16 cellular contexts compared by ENCODE assay signal in the genomic region with DNA sequence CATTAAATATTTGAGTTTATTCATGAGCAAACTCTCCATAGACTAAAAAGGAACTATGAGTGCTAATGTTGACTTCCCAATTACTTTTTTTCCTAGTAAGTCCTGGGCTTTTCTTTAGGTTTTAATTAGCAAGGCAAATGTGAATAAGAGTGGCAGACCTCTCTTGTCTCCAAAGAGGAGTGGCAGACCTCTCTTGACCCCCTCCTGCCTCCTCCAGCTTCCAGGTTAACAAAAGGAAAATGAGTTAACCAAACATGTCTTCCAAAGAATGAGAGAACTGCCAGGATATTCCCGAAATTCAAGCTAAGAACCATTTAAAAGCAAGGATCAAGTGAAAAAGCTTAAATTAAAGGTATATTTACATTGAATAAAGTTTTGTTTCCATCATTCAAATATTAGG.
DNase-seq lines count a peak whose midpoint lies in the region; ATAC-seq and TF ChIP-seq lines count a peak whose summit lies in the region.
"Had no signal": no experiment of that assay in that cellular context is flagged by ENCODE, and none has a peak within 500 bp of the region (broad histone marks: within the 10 kb centered on the region; RNA-seq: fewer than 3 reads in every experiment).

No MANE protein-coding gene starts in this region.

- in situ Hi-C loops in GM13976 (cut with MboI; ENCODE audit: low sequenced_read_pairs, unreplicated experiment) = no loop called here

- H3K9ac ChIP-seq in HUES64 (ENCODE audit: low read depth, low read length) = peak overlapping the region; percentile 17; the same call in 1 of the 2 replicates
- H3K9ac ChIP-seq: BLaER1 had no signal

- H4K20me1 ChIP-seq in GM23338 (replicated peaks; ENCODE audit: insufficient read depth) = no peaks in the 10 kb centered on the region
- H4K20me1 ChIP-seq: BLaER1 had no signal

- H3K4me3 ChIP-seq in GM23338 (no peak overlapping the region), HUES64 (ENCODE audit: low read length) (no peak overlapping the region)
- H3K4me3 ChIP-seq: BLaER1 had no signal

- DNase-seq in GM23338 (ENCODE audit: low spot score) (peak; percentile 68), iPS-NIHi11 (ENCODE audit: low spot score) (peak; percentile 22), GM13976 (ENCODE audit: low spot score) (no peak), NCI-H526 treated with DMSO at 0.1 percent for 48 hours (lab: John Stamatoyannopoulos, UW) (no peak), GM10266 (ENCODE audit: extremely low spot score) (no peak)
- DNase-seq: 8988T; AML-193; Caco-2; CD8-positive, alpha-beta memory T cell; DMS53; GF-D8 had no signal

- H3K36me3 Mint-ChIP-seq in GM23338 (ENCODE audit: low read depth) (no peaks in the 10 kb centered on the region; the same call in 2 of the 3 replicates), brain (no peaks in the 10 kb centered on the region)
- H3K36me3 Mint-ChIP-seq: CD8-positive, alpha-beta memory T cell had no signal

- TF ChIP-seq CTCF in GM23338 (conservative IDR thresholded peaks at IDR 0.05; ENCODE audit: low read depth in 2 of 2) (no peak), brain (conservative IDR thresholded peaks at IDR 0.05) (no peak), GM13976 (IDR thresholded peaks at IDR 0.05; ENCODE audit: borderline replicate concordance, control extremely low read depth, extremely low read depth, insufficient read depth, missing control alignments) (no peak), GM10266 (IDR thresholded peaks at IDR 0.05; ENCODE audit: control insufficient read depth, insufficient read depth, low read depth, missing control alignments) (no peak)

- H3K79me2 ChIP-seq in GM23338 (replicated peaks; ENCODE audit: insufficient read depth) = no peaks in the 10 kb centered on the region

- ATAC-seq in GM23338 (peak; percentile 93), GM18873 (IDR thresholded peaks at IDR 0.05; ENCODE audit: low FRiP score, unreplicated experiment) (no peak)
- ATAC-seq: HepG2 had no signal

- peaks cover 24% of the 10 kb centered on the region for H3K4me1 ChIP-seq in GM23338 (ENCODE audit: insufficient read depth)
- peaks cover 23% of the 10 kb centered on the region for H3K4me1 ChIP-seq in HUES64 (ENCODE audit: insufficient read depth, low read length)
- H3K4me1 ChIP-seq: Caco-2 had no signal

- 22% methylated on average over 1 of the region's 1 CpG for WGBS in HUES64

- H3K4me1 Mint-ChIP-seq in GM23338 = peaks cover 30% of the 10 kb centered on the region
- peaks cover 22% of the 10 kb centered on the region for H3K4me1 Mint-ChIP-seq in brain
- H3K4me1 Mint-ChIP-seq: CD8-positive, alpha-beta memory T cell had no signal

- H3K27ac Mint-ChIP-seq in GM23338 (peak overlapping the region; percentile 93), brain (peak overlapping the region in 4 of 5 experiments; percentile 16 to 63 (median 48))
- H3K27ac Mint-ChIP-seq: CD8-positive, alpha-beta memory T cell had no signal

- H3K27ac ChIP-seq in GM23338 (ENCODE audit: low read depth) = 0 out of 2 replicates have a peak overlapping the region, but pooled peaks have one; percentile 13
- peak overlapping the region; percentile 47 for H3K27ac ChIP-seq in HUES64 (ENCODE audit: low read depth, low read length)
- H3K27ac ChIP-seq: BLaER1 had no signal

- H3K9me3 Mint-ChIP-seq in GM23338 (no peaks in the 10 kb centered on the region), brain (peaks cover 0 to under 1% (median 0%) of the 10 kb centered on the region in 5 experiments)

- H3K36me3 ChIP-seq in GM23338 (ENCODE audit: insufficient read depth) = no peaks in the 10 kb centered on the region
- no peaks in the 10 kb centered on the region for H3K36me3 ChIP-seq in HUES64 (ENCODE audit: insufficient read depth, low read length)
- H3K36me3 ChIP-seq: BLaER1 had no signal

- H3K9me2 ChIP-seq in GM23338 (ENCODE audit: insufficient read depth) = peaks cover under 1% of the 10 kb centered on the region; the same call in 1 of the 2 replicates

- no peak overlapping the region for H2AFZ ChIP-seq in GM23338

- no peaks in the 10 kb centered on the region for H3K9me3 ChIP-seq in HUES64 (ENCODE audit: insufficient read depth, low read depth, low read length)
- H3K9me3 ChIP-seq: BLaER1, Caco-2 had no signal

- peak overlapping the region; percentile 29 for H3K4me2 ChIP-seq in GM23338
- H3K4me2 ChIP-seq: BLaER1 had no signal

- peak overlapping the region; percentile 34; the same call in 1 of the 3 replicates for H3K4me3 Mint-ChIP-seq in GM23338
- H3K4me3 Mint-ChIP-seq in brain = peak overlapping the region in 2 of 5 experiments; percentile 25 to 58
- H3K4me3 Mint-ChIP-seq: CD8-positive, alpha-beta memory T cell had no signal

- H3K27me3 Mint-ChIP-seq in GM23338 (ENCODE audit: insufficient read depth, low read depth, poor library complexity) (no peaks in the 10 kb centered on the region), brain (no peaks in the 10 kb centered on the region)
- H3K27me3 Mint-ChIP-seq: CD8-positive, alpha-beta memory T cell had no signal

- H3K27me3 ChIP-seq in GM23338 (ENCODE audit: insufficient read depth) = no peaks in the 10 kb centered on the region
- H3K27me3 ChIP-seq in HUES64 (ENCODE audit: insufficient read depth, low read length) = no peaks in the 10 kb centered on the region
- H3K27me3 ChIP-seq: BLaER1 had no signal

- no peaks in the 10 kb centered on the region for H3F3A ChIP-seq in GM23338 (replicated peaks; ENCODE audit: low read depth)

TF ChIP-seq in GM23338, 12 proteins besides CTCF, POLR2A, EP300 and RAD21:
- TF ChIP-seq, protein P1, sequence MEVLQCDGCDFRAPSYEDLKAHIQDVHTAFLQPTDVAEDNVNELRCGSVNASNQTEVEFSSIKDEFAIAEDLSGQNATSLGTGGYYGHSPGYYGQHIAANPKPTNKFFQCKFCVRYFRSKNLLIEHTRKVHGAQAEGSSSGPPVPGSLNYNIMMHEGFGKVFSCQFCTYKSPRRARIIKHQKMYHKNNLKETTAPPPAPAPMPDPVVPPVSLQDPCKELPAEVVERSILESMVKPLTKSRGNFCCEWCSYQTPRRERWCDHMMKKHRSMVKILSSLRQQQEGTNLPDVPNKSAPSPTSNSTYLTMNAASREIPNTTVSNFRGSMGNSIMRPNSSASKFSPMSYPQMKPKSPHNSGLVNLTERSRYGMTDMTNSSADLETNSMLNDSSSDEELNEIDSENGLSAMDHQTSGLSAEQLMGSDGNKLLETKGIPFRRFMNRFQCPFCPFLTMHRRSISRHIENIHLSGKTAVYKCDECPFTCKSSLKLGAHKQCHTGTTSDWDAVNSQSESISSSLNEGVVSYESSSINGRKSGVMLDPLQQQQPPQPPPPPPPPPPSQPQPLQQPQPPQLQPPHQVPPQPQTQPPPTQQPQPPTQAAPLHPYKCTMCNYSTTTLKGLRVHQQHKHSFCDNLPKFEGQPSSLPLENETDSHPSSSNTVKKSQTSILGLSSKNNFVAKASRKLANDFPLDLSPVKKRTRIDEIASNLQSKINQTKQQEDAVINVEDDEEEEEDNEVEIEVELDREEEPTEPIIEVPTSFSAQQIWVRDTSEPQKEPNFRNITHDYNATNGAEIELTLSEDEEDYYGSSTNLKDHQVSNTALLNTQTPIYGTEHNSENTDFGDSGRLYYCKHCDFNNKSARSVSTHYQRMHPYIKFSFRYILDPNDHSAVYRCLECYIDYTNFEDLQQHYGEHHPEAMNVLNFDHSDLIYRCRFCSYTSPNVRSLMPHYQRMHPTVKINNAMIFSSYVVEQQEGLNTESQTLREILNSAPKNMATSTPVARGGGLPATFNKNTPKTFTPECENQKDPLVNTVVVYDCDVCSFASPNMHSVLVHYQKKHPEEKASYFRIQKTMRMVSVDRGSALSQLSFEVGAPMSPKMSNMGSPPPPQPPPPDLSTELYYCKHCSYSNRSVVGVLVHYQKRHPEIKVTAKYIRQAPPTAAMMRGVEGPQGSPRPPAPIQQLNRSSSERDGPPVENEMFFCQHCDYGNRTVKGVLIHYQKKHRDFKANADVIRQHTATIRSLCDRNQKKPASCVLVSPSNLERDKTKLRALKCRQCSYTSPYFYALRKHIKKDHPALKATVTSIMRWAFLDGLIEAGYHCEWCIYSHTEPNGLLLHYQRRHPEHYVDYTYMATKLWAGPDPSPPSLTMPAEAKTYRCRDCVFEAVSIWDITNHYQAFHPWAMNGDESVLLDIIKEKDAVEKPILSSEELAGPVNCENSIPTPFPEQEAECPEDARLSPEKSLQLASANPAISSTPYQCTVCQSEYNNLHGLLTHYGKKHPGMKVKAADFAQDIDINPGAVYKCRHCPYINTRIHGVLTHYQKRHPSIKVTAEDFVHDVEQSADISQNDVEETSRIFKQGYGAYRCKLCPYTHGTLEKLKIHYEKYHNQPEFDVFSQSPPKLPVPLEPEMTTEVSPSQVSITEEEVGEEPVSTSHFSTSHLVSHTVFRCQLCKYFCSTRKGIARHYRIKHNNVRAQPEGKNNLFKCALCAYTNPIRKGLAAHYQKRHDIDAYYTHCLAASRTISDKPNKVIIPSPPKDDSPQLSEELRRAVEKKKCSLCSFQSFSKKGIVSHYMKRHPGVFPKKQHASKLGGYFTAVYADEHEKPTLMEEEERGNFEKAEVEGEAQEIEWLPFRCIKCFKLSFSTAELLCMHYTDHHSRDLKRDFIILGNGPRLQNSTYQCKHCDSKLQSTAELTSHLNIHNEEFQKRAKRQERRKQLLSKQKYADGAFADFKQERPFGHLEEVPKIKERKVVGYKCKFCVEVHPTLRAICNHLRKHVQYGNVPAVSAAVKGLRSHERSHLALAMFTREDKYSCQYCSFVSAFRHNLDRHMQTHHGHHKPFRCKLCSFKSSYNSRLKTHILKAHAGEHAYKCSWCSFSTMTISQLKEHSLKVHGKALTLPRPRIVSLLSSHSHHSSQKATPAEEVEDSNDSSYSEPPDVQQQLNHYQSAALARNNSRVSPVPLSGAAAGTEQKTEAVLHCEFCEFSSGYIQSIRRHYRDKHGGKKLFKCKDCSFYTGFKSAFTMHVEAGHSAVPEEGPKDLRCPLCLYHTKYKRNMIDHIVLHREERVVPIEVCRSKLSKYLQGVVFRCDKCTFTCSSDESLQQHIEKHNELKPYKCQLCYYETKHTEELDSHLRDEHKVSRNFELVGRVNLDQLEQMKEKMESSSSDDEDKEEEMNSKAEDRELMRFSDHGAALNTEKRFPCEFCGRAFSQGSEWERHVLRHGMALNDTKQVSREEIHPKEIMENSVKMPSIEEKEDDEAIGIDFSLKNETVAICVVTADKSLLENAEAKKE (CRISPR knock-in tag; IDR thresholded peaks at IDR 0.05) = peak; percentile 66; the same call in 1 of the 2 replicates
- TF ChIP-seq EZH2phosphoT487 (IDR thresholded peaks at IDR 0.05; ENCODE audit: unreplicated experiment) (no peak), ZNF331 (CRISPR knock-in tag; IDR thresholded peaks at IDR 0.05; ENCODE audit: low read depth) (no peak)

Comparison
In these comparisons a context has a peak if more than half of its experiments do, and no peak if none do; other contexts are left out.
1. DNase-seq: peak in GM23338 (single experiment) and iPS-NIHi11 (single experiment); none in GM13976 (single experiment), NCI-H526 treated with DMSO at 0.1 percent for 48 hours (single experiment) and GM10266 (single experiment).